ENCODE assay signal across 10 cellular contexts in the genomic region with DNA sequence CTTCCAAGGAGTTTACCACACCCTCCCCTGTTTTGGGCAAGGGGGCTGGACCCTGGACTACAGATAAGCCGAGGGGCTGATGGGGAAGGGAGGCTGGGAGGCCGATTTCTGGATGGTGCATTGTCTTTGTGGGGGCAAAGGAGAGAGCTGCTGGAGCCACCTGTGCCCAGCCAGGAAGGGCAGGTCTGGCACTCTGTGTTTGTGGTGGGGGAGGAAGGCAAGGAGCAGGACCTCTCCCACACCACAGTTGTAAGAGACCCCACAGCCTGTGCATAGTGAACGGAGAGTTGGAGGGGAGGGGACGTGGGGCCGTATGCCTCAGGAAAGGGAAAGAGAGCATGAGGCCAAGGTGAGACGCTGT. TPM values are rescaled to one million over a fixed set of nuclear protein-coding genes. Genes with fewer than 3 reads are reported as not detected.
DNase-seq lines count a peak whose midpoint lies in the region; ATAC-seq and TF ChIP-seq lines count a peak whose summit lies in the region.
"Had no signal": no experiment of that assay in that cellular context is flagged by ENCODE, and none has a peak within 500 bp of the region (broad histone marks: within the 10 kb centered on the region; RNA-seq: fewer than 3 reads in every experiment).

No MANE protein-coding gene starts in this region.

- no peak overlapping the region for H3K4me3 ChIP-seq in Caco-2 (ENCODE audit: low read depth, low read length)
- H3K4me3 ChIP-seq in esophagus muscularis mucosa = peak overlapping the region; percentile 63 to 93 (median 70)
- no peak overlapping the region for H3K4me3 ChIP-seq in smooth muscle cell

- H3K36me3 ChIP-seq in Caco-2 (ENCODE audit: control insufficient read depth, insufficient read depth, low read length) = peaks cover 1% of the 10 kb centered on the region; the same call in 1 of the 2 replicates
- peaks cover 36 to 43% (median 42%) of the 10 kb centered on the region in 4 donors for H3K36me3 ChIP-seq in esophagus muscularis mucosa
- no peaks in the 10 kb centered on the region for H3K36me3 ChIP-seq in smooth muscle cell (ENCODE audit: low read depth)

- H3K4me2 ChIP-seq in smooth muscle cell = no peak overlapping the region

- H3K27me3 ChIP-seq in Caco-2 (replicated peaks; ENCODE audit: control insufficient read depth, insufficient read depth, low read length) = no peaks in the 10 kb centered on the region
- H3K27me3 ChIP-seq in esophagus muscularis mucosa = no peaks in the 10 kb centered on the region
- no peaks in the 10 kb centered on the region for H3K27me3 ChIP-seq in smooth muscle cell (ENCODE audit: low read depth)

- H3K9me3 ChIP-seq in Caco-2 (no peaks in the 10 kb centered on the region), esophagus muscularis mucosa (no peaks in the 10 kb centered on the region), smooth muscle cell (replicated peaks; ENCODE audit: low read depth) (no peaks in the 10 kb centered on the region)

- peaks cover 12% of the 10 kb centered on the region for H3K79me2 ChIP-seq in smooth muscle cell (ENCODE audit: low read depth)

- peaks cover 57% of the 10 kb centered on the region for H4K20me1 ChIP-seq in smooth muscle cell (ENCODE audit: low read depth)

- peak overlapping the region; percentile 100 for H3K27ac ChIP-seq in RWPE1
- peak overlapping the region; percentile 87 to 98 (median 92) for H3K27ac ChIP-seq in esophagus muscularis mucosa (replicated peaks in 1 of 4)
- no peak overlapping the region for H3K27ac ChIP-seq in smooth muscle cell (ENCODE audit: low read depth)

- no TSS peak for BruUV-seq in Caco-2 (replicated peaks; lab: Mats Ljungman, UMichigan)

- TF ChIP-seq CTCF in Caco-2 (IDR thresholded peaks at IDR 0.05; ENCODE audit: insufficient read depth in 1 of 2, low read depth in 1 of 2, low read length in 1 of 2, severe bottlenecking in 1 of 2, unreplicated experiment in 1 of 2) (no peak), RWPE1 (conservative IDR thresholded peaks at IDR 0.05; ENCODE audit: low read depth) (no peak), esophagus muscularis mucosa (IDR thresholded peaks at IDR 0.05) (no peak), GM13977 (IDR thresholded peaks at IDR 0.05; ENCODE audit: extremely low read depth, insufficient read depth, missing control alignments) (no peak), smooth muscle cell (IDR thresholded peaks at IDR 0.05; ENCODE audit: borderline replicate concordance, insufficient read depth, poor library complexity, severe bottlenecking) (no peak)

- in situ Hi-C loops in GM13977 (cut with MboI; ENCODE audit: low pct_unique_long_range_greater_than_20kb, low sequenced_read_pairs, unreplicated experiment) = loop anchor here (25.0 kb wide), 1 partner anchor 174 kb away; no protein-coding TSS in a partner anchor

- H3F3A ChIP-seq in smooth muscle cell (ENCODE audit: low read depth) = peaks cover 19% of the 10 kb centered on the region

- CTCF ChIA-PET in Caco-2 (lab: Charles Lee) = no interaction called here
- CTCF ChIA-PET in RWPE1 (lab: Yijun Ruan, JAX) = interaction anchor here (1.2 kb wide), 1 partner anchor 153 kb away, joined by 3 read pairs; no protein-coding TSS in a partner anchor

- H3K9me3 Mint-ChIP-seq in Caco-2 (ENCODE audit: unreplicated experiment) = no peaks in the 10 kb centered on the region

- TF ChIP-seq POLR2A in esophagus muscularis mucosa (IDR thresholded peaks at IDR 0.05; ENCODE audit: low read depth) (no peak), GM18505 (IDR thresholded peaks at IDR 0.05; ENCODE audit: borderline replicate concordance, extremely low read depth, insufficient read depth, insufficient read length) (no peak)

- H2AFZ ChIP-seq in smooth muscle cell (ENCODE audit: low read depth) = no peak overlapping the region

- 14% methylated on average over 6 of the region's 6 CpGs for WGBS in esophagus muscularis mucosa
- WGBS in smooth muscle cell (ENCODE audit: low lambda C conversion rate) = 90% methylated on average over 6 of the region's 6 CpGs

- H3K4me3 Mint-ChIP-seq in Caco-2 (ENCODE audit: unreplicated experiment) = peak overlapping the region; percentile 96

- H3K4me1 ChIP-seq in Caco-2 = peaks cover 35% of the 10 kb centered on the region
- peaks cover 50 to 62% (median 54%) of the 10 kb centered on the region in 4 donors for H3K4me1 ChIP-seq in esophagus muscularis mucosa
- H3K4me1 ChIP-seq in smooth muscle cell (ENCODE audit: low read depth) = peaks cover 29% of the 10 kb centered on the region

- DNase-seq in Caco-2 (no peak), RWPE1 (ENCODE audit: low spot score) (no peak), esophagus muscularis mucosa (ENCODE audit: extremely low spot score) (no peak), sciatic nerve (ENCODE audit: low spot score) (peak; percentile 61), KG1 (lab: John Stamatoyannopoulos, UW) (no peak), GM13977 (ENCODE audit: low spot score) (no peak), smooth muscle cell (lab: John Stamatoyannopoulos, UW; ENCODE audit: unreplicated experiment) (no peak)
- DNase-seq: activated gamma-delta T cell treated with Interleukin-2 at 50 U/mL for 16 hours, NCI-H748 treated with DMSO at 0.1 percent for 48 hours had no signal

- POLR2A ChIA-PET in Caco-2 (lab: Charles Lee) = no interaction called here
- POLR2A ChIA-PET in RWPE1 (lab: Yijun Ruan, JAX; ENCODE audit: low non-redundant PET) = no interaction called here

- no peak for TF ChIP-seq EP300 in esophagus muscularis mucosa (IDR thresholded peaks at IDR 0.05)

- intact Hi-C loops in Caco-2 (cut with micrococcal nuclease; ENCODE audit: unreplicated experiment) (no loop called here), esophagus muscularis mucosa (cut with DNase I) (no loop called here), sciatic nerve (cut with DNase I) (no loop called here)

- H3K27ac Mint-ChIP-seq in Caco-2 (ENCODE audit: unreplicated experiment) = no peak overlapping the region

- no peaks in the 10 kb centered on the region for H3K27me3 Mint-ChIP-seq in Caco-2 (ENCODE audit: insufficient read depth, unreplicated experiment)

- H3K4me1 Mint-ChIP-seq in Caco-2 (ENCODE audit: low read depth, unreplicated experiment) = peaks cover 18% of the 10 kb centered on the region

- no peak overlapping the region for H3K9ac ChIP-seq in smooth muscle cell (ENCODE audit: low read depth)

- H3K36me3 Mint-ChIP-seq in Caco-2 (ENCODE audit: insufficient read depth, unreplicated experiment) = peaks cover 30% of the 10 kb centered on the region

- ATAC-seq in sciatic nerve (no peak), GM18505 (IDR thresholded peaks at IDR 0.05; ENCODE audit: unreplicated experiment) (no peak)

RNA-seq across cellular contexts. Expression of gene PRR19, which starts 16.0 kb away (rescaled TPM):
- total RNA-seq in Caco-2 (2022) (2.8 and 2.9 TPM in 2 replicates), esophagus muscularis mucosa (under 1 TPM in 2 of 4 donors, not detected in 2; 0.17 to 0.50 TPM), sciatic nerve (0.45 TPM), smooth muscle cell (0.45 and 1.3 TPM in 2 replicates)
- polyA plus RNA-seq in smooth muscle cell = 0.73 and 1.0 TPM in 2 replicates

RNA-seq across cellular contexts. Expression of gene PAFAH1B3, which starts 16.5 kb away (rescaled TPM):
- 94.0 and 103 TPM in 2 replicates for total RNA-seq in Caco-2 (2022)
- total RNA-seq in esophagus muscularis mucosa = 1 to 10 TPM in 3 of 4 donors, under 1 TPM in 1; 0.83 to 8.6 (median 7.2) TPM
- 7.4 TPM for total RNA-seq in sciatic nerve
- 44.6 and 44.7 TPM in 2 replicates for total RNA-seq in smooth muscle cell
- polyA plus RNA-seq in smooth muscle cell = 71.0 and 75.7 TPM in 2 replicates

RNA-seq across cellular contexts. Expression of gene CIC, which starts 16.9 kb away (rescaled TPM):
- 44.8 and 47.8 TPM in 2 replicates for total RNA-seq in Caco-2 (2022)
- 10 to 100 TPM; 37.8 to 74.2 (median 56.3) TPM for total RNA-seq in esophagus muscularis mucosa
- 92.1 TPM for total RNA-seq in sciatic nerve
- 12.6 and 13.6 TPM in 2 replicates for total RNA-seq in smooth muscle cell
- 18.4 and 19.5 TPM in 2 replicates for polyA plus RNA-seq in smooth muscle cell

RNA-seq across cellular contexts. Expression of gene TMEM145, which starts 27.1 kb away (rescaled TPM):
- total RNA-seq in Caco-2 (2022) = 2.2 and 2.5 TPM in 2 replicates
- total RNA-seq in esophagus muscularis mucosa = not detected
- total RNA-seq in sciatic nerve = not detected
- not detected in 2 replicates for total RNA-seq in smooth muscle cell
- 0.09 and 0.11 TPM in 2 replicates for polyA plus RNA-seq in smooth muscle cell

RNA-seq across cellular contexts. Expression of gene ERF, which starts 31.0 kb away (rescaled TPM):
- 134 and 149 TPM in 2 replicates for total RNA-seq in Caco-2 (2022)
- 10 to 100 TPM; 16.6 to 38.8 (median 35.5) TPM for total RNA-seq in esophagus muscularis mucosa
- total RNA-seq in sciatic nerve = 90.7 TPM
- total RNA-seq in smooth muscle cell = 20.5 and 43.9 TPM in 2 replicates
- polyA plus RNA-seq in smooth muscle cell = 14.2 and 14.9 TPM in 2 replicates

Comparison
In these comparisons a context has a peak if more than half of its experiments do, and no peak if none do; other contexts are left out.
1. H3K4me3 ChIP-seq: peak in esophagus muscularis mucosa (4 of 4); none in Caco-2 (single experiment) and smooth muscle cell (single experiment).